Comparison of ENCODE assay signal across 9 cellular contexts in the genomic region with DNA sequence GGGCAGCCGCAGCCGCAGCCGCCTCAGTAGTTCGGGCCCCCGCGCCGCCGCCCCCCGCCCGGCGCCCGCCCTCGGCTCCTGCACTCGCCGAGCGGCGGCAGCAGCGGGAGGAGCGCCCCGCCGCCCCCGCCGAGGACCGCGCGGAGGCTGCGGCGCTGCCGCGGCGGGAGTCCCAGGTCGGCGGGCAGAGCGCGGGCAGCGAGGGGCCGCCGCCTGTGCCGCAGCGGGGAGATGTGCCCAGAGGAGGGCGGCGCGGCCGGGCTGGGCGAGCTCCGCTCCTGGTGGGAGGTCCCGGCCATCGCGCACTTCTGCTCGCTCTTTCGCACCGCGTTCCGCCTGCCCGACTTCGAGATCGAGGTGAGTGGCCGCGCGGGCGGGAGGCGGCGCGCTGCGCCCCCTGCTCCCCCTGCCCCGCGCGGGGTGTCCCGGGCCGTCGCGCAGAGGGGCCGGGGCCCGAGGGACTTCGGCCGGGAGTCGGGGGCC. TPM values are rescaled to one million over a fixed set of nuclear protein-coding genes. Genes with fewer than 3 reads are reported as not detected.
A peak's percentile ranks its signal among the peaks of the same experiment; 100 is the strongest.
DNase-seq lines count a peak whose midpoint lies in the region; ATAC-seq lines count a peak whose summit lies in the region.
"Had no signal": no experiment of that assay in that cellular context is flagged by ENCODE, and none has a peak within 500 bp of the region (broad histone marks: within the 10 kb centered on the region; RNA-seq: fewer than 3 reads in every experiment).

No MANE protein-coding gene starts in this region.

- ATAC-seq in HG03108 (IDR thresholded peaks at IDR 0.05; ENCODE audit: unreplicated experiment) (no peak), GM21576 (IDR thresholded peaks at IDR 0.05; ENCODE audit: unreplicated experiment) (no peak)

- H3K4me3 ChIP-seq in NT2/D1 (ENCODE audit: insufficient read length, low read depth) (peak overlapping the region; percentile 60), ectodermal cell (ENCODE audit: insufficient read depth, low read depth, low read length) (peak overlapping the region; percentile 97), urinary bladder (ENCODE audit: low read depth, low read length) (peak overlapping the region; percentile 64)

- DNase-seq in DMS53 (lab: John Stamatoyannopoulos, UW): peak; percentile 71
- no peak for DNase-seq in DMS53 treated with DMSO at 0.1 percent for 48 hours (lab: John Stamatoyannopoulos, UW; ENCODE audit: unreplicated experiment)
- DNase-seq in NT2/D1 (ENCODE audit: low read depth, low spot score): no peak
- peak; percentile 46 for DNase-seq in myocyte (ENCODE audit: low read depth)

- peaks cover 3% of the 10 kb centered on the region for H3K36me3 ChIP-seq in NT2/D1 (ENCODE audit: insufficient read depth, insufficient read length, low read length)
- H3K36me3 ChIP-seq in ectodermal cell (ENCODE audit: control insufficient read depth, insufficient read depth, low read length): no peaks in the 10 kb centered on the region
- no peaks in the 10 kb centered on the region for H3K36me3 ChIP-seq in urinary bladder (ENCODE audit: insufficient read depth)
- H3K36me3 ChIP-seq: neutrophil had no signal

- 0% methylated on average over 77 of the region's 77 CpGs for WGBS in ectodermal cell, 2 experiments
- WGBS in urinary bladder: under 1% methylated on average over 77 of the region's 77 CpGs

- peak overlapping the region; percentile 91 for H3K9ac ChIP-seq in NT2/D1 (ENCODE audit: insufficient read length, low read depth)

- peak overlapping the region; percentile 92 for H3K27ac ChIP-seq in ectodermal cell (ENCODE audit: insufficient read depth, low read depth, low read length, poor library complexity, severe bottlenecking)
- peak overlapping the region; percentile 28 for H3K27ac ChIP-seq in urinary bladder (ENCODE audit: low read depth)
- H3K27ac ChIP-seq: neutrophil had no signal

- H3K9me3 ChIP-seq in NT2/D1 (ENCODE audit: insufficient read depth, low read length): no peaks in the 10 kb centered on the region
- H3K9me3 ChIP-seq in ectodermal cell (ENCODE audit: control insufficient read depth, low read length): no peaks in the 10 kb centered on the region
- H3K9me3 ChIP-seq: neutrophil had no signal

- H3K27me3 ChIP-seq in NT2/D1 (ENCODE audit: insufficient read depth, insufficient read length) (no peaks in the 10 kb centered on the region), ectodermal cell (ENCODE audit: control insufficient read depth, insufficient read depth, low read length, poor library complexity, severe bottlenecking) (no peaks in the 10 kb centered on the region)

- H3K4me1 ChIP-seq in NT2/D1 (ENCODE audit: insufficient read depth, insufficient read length): no peaks in the 10 kb centered on the region
- peaks cover 32% of the 10 kb centered on the region for H3K4me1 ChIP-seq in ectodermal cell (ENCODE audit: control insufficient read depth, insufficient read depth, low read length)
- no peaks in the 10 kb centered on the region for H3K4me1 ChIP-seq in urinary bladder (ENCODE audit: insufficient read depth)

RNA-seq across cellular contexts. Expression of a gene that starts 0.3 kb away (rescaled TPM):
- 53.1 TPM for polyA plus RNA-seq in ectodermal cell (2013, experiment 1 of 4)
- polyA plus RNA-seq in ectodermal cell (2013, experiment 2 of 4): 72.9 TPM
- polyA plus RNA-seq in ectodermal cell (2013, experiment 3 of 4): 42.7 TPM
- polyA plus RNA-seq in ectodermal cell (2013, experiment 4 of 4): 48.1 TPM
- total RNA-seq in myocyte (5.3 and 11.3 TPM in 2 replicates), urinary bladder (2.4 TPM)
- polyA plus RNA-seq in myocyte (2012): 1.5 TPM
- polyA plus RNA-seq in urinary bladder: 0.51 TPM

Comparison
In these comparisons a context has a peak if more than half of its experiments do, and no peak if none do; other contexts are left out.
1. DNase-seq: peak in DMS53 (single experiment) and myocyte (single experiment); none in DMS53 treated with DMSO at 0.1 percent for 48 hours (single experiment) and NT2/D1 (single experiment).
2. Peak in every context shown above with its lines, with median percentiles within 50 percentile points of each other: H3K4me3 ChIP-seq.